ENCODE assay signal across 9 cellular contexts in the genomic region with DNA sequence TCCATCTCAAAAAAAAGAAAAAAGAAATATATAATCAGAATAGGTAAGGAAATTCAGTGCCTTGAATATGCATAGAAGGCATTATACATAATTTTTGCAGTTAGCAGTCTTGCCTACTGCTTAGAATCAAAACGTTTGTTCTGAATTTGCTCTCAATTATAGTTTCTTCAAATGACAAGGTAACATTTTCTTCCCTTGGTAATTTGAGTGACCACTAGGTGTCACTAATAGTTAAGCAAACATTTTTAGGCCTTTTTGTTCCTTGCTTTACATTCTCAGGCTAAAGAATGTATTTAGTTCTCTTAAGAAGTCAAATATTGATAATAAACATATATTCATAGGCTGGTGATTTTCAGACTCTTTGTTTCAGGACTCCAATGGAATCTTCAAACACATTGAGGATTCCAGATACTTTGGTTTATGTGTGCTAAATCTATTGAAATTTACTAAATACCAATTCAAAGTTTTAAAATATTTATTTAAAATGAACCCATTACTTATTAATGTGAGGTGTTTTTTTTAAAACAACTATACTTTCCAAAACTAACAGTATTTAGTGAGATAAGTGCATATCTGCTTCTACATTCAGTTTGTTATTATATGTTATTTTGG. TPM values are rescaled to one million over a fixed set of nuclear protein-coding genes. Genes with fewer than 3 reads are reported as not detected.
DNase-seq lines count a peak whose midpoint lies in the region; TF ChIP-seq lines count a peak whose summit lies in the region.
"Had no signal": no experiment of that assay in that cellular context is flagged by ENCODE, and none has a peak within 500 bp of the region (broad histone marks: within the 10 kb centered on the region; RNA-seq: fewer than 3 reads in every experiment).

No MANE protein-coding gene starts in this region.

- H3K56ac ChIP-seq in mesendoderm (ENCODE audit: low read length), result no peak overlapping the region

- peaks cover 10% of the 10 kb centered on the region for H3K36me3 Mint-ChIP-seq in activated T-helper 1 cell treated with anti-CD3 and anti-CD28 coated beads, Interleukin-12 subunit alpha, Interleukin-12 subunit beta, Interleukin-2, Interleukin-4 antibody, amounts not matched to agents 30 ng/mL and 10 ng/mL and 1 ng/mL, durations not matched to agents 14 hours and 24 hours and 36 hours (ENCODE audit: low read depth)

- H3K4me3 ChIP-seq in AG04449 (ENCODE audit: low read depth, low read length) (no peak overlapping the region), cardiac fibroblast (replicated peaks in 1 of 2; ENCODE audit: low read depth in 2 of 2, low read length in 2 of 2) (no peak overlapping the region), mesendoderm (ENCODE audit: low read length) (no peak overlapping the region)

- H3K9me3 Mint-ChIP-seq in activated T-helper 1 cell treated with anti-CD3 and anti-CD28 coated beads, Interleukin-12 subunit alpha, Interleukin-12 subunit beta, Interleukin-2, Interleukin-4 antibody, amounts not matched to agents 30 ng/mL and 10 ng/mL and 1 ng/mL, durations not matched to agents 14 hours and 24 hours and 36 hours, result no peaks in the 10 kb centered on the region

- no peak overlapping the region for H4K8ac ChIP-seq in mesendoderm (ENCODE audit: low read depth, low read length)

- peak; percentile 21 for DNase-seq in AG04449 (ENCODE audit: low read depth, low spot score)
- peak; percentile 22 for DNase-seq in NCI-H345 treated with DMSO at 0.1 percent for 48 hours (lab: John Stamatoyannopoulos, UW; ENCODE audit: unreplicated experiment)
- DNase-seq in cardiac fibroblast (ENCODE audit: low read depth in 2 of 2), result peak; percentile 74 to 79
- peak; percentile 60 for DNase-seq in mesendoderm
- DNase-seq in C1 segment of cervical spinal cord (lab: John Stamatoyannopoulos, UW), result no peak
- no peak for DNase-seq in mucosa of gallbladder (ENCODE audit: low spot score)
- DNase-seq in activated T-helper 1 cell treated with anti-CD3 and anti-CD28 coated beads, Interleukin-12 subunit alpha, Interleukin-12 subunit beta, Interleukin-2, Interleukin-4 antibody, amounts not matched to agents 30 ng/mL and 10 ng/mL and 1 ng/mL, durations not matched to agents 14 hours and 24 hours and 36 hours (ENCODE audit: low spot score), result no peak

- H3K4me3 Mint-ChIP-seq in activated T-helper 1 cell treated with anti-CD3 and anti-CD28 coated beads, Interleukin-12 subunit alpha, Interleukin-12 subunit beta, Interleukin-2, Interleukin-4 antibody, amounts not matched to agents 30 ng/mL and 10 ng/mL and 1 ng/mL, durations not matched to agents 14 hours and 24 hours and 36 hours, result no peak overlapping the region

- peaks cover 13% of the 10 kb centered on the region for H3K4me1 Mint-ChIP-seq in activated T-helper 1 cell treated with anti-CD3 and anti-CD28 coated beads, Interleukin-12 subunit alpha, Interleukin-12 subunit beta, Interleukin-2, Interleukin-4 antibody, amounts not matched to agents 30 ng/mL and 10 ng/mL and 1 ng/mL, durations not matched to agents 14 hours and 24 hours and 36 hours (ENCODE audit: low read depth)

- peaks cover 2% of the 10 kb centered on the region for H3K36me3 ChIP-seq in mesendoderm (ENCODE audit: control insufficient read depth, insufficient read depth, low read length)

- H2AK5ac ChIP-seq in mesendoderm (ENCODE audit: low read length), result no peak overlapping the region

- H3K18ac ChIP-seq in mesendoderm (ENCODE audit: low read length), result no peak overlapping the region

- H3K23ac ChIP-seq in mesendoderm (ENCODE audit: low read length), result no peak overlapping the region

- H3K9ac ChIP-seq in mesendoderm (ENCODE audit: low read length), result no peak overlapping the region

- H4K5ac ChIP-seq in mesendoderm (ENCODE audit: low read length), result no peak overlapping the region

- no peak overlapping the region for H3K4me2 ChIP-seq in mesendoderm (ENCODE audit: low read length)

- intact Hi-C loops in activated T-helper 1 cell treated with anti-CD3 and anti-CD28 coated beads, Interleukin-12 subunit alpha, Interleukin-12 subunit beta, Interleukin-2, Interleukin-4 antibody, amounts not matched to agents 30 ng/mL and 10 ng/mL and 1 ng/mL, durations not matched to agents 14 hours and 24 hours and 36 hours (cut with micrococcal nuclease), result loop anchor here (1.0 to 5.0 kb wide), 7 partner anchors 68 to 369 kb away; a partner anchor contains a TSS

- no peak overlapping the region for H2BK120ac ChIP-seq in mesendoderm (ENCODE audit: low read depth, low read length)

- no peak overlapping the region for H2BK15ac ChIP-seq in mesendoderm (replicated peaks; ENCODE audit: low read depth)

- CTCF ChIA-PET in AG04449 (lab: Yijun Ruan, JAX), result interaction anchor here (0.7 to 18.1 kb wide), 15 partner anchors 8 to 147 kb away, joined by 3 to 415 read pairs (median 4); no protein-coding TSS in a partner anchor

- H3K27me3 ChIP-seq in mesendoderm (ENCODE audit: insufficient read depth, low read length, poor library complexity), result no peaks in the 10 kb centered on the region

- no peaks in the 10 kb centered on the region for H3K79me1 ChIP-seq in mesendoderm (ENCODE audit: low read length)

- no CpG with 5 or more reads among the region's 1 CpG for WGBS in mesendoderm (ENCODE audit: extremely low coverage, insufficient coverage, low lambda C conversion rate)

- POLR2A ChIA-PET in AG04449 (lab: Yijun Ruan, JAX), result interaction anchor here (0.6 kb wide), 1 partner anchor 201 kb away, joined by 3 read pairs; a partner anchor contains a TSS

- no peak overlapping the region for H3K27ac ChIP-seq in mesendoderm (ENCODE audit: low read depth, low read length)
- H3K27ac ChIP-seq: epithelial cell of prostate had no signal

- H3K4ac ChIP-seq in mesendoderm (ENCODE audit: low read depth, low read length), result no peak overlapping the region

- H3K27me3 Mint-ChIP-seq in activated T-helper 1 cell treated with anti-CD3 and anti-CD28 coated beads, Interleukin-12 subunit alpha, Interleukin-12 subunit beta, Interleukin-2, Interleukin-4 antibody, amounts not matched to agents 30 ng/mL and 10 ng/mL and 1 ng/mL, durations not matched to agents 14 hours and 24 hours and 36 hours (ENCODE audit: insufficient read depth), result no peaks in the 10 kb centered on the region

- H2BK5ac ChIP-seq in mesendoderm (ENCODE audit: low read length), result no peak overlapping the region

- H3K27ac Mint-ChIP-seq in activated T-helper 1 cell treated with anti-CD3 and anti-CD28 coated beads, Interleukin-12 subunit alpha, Interleukin-12 subunit beta, Interleukin-2, Interleukin-4 antibody, amounts not matched to agents 30 ng/mL and 10 ng/mL and 1 ng/mL, durations not matched to agents 14 hours and 24 hours and 36 hours, result no peak overlapping the region

- TF ChIP-seq CTCF in AG04449 (IDR thresholded peaks at IDR 0.05; ENCODE audit: insufficient read depth, low read length, missing control alignments) (peak; percentile 29), GM12874 (IDR thresholded peaks at IDR 0.05; ENCODE audit: insufficient read depth, low read depth, low read length) (peak; percentile 15; the same call in 1 of the 2 replicates), cardiac fibroblast (IDR thresholded peaks at IDR 0.05; ENCODE audit: low read depth, low read length) (peak; percentile 54)

- H3K79me2 ChIP-seq in mesendoderm (ENCODE audit: control insufficient read depth, insufficient read depth, low read length), result no peaks in the 10 kb centered on the region

- no peaks in the 10 kb centered on the region for H3K4me1 ChIP-seq in mesendoderm (ENCODE audit: control insufficient read depth, low read depth, low read length)

RNA-seq across cellular contexts. Expression of a gene that starts 55.0 kb away (rescaled TPM):
- 3.2 TPM for polyA plus RNA-seq in mesendoderm (2013, experiment 1 of 2)
- 3.3 TPM for polyA plus RNA-seq in mesendoderm (2013, experiment 2 of 2)
- total RNA-seq in mucosa of gallbladder, result 10.4 TPM
- 0.26 and 0.61 TPM in 2 replicates for total RNA-seq in activated T-helper 1 cell treated with anti-CD3 and anti-CD28 coated beads, Interleukin-12 subunit alpha, Interleukin-12 subunit beta, Interleukin-2, Interleukin-4 antibody, amounts not matched to agents 30 ng/mL and 10 ng/mL and 1 ng/mL, durations not matched to agents 14 hours and 24 hours and 36 hours

Comparison
In these comparisons a context has a peak if more than half of its experiments do, and no peak if none do; other contexts are left out.
1. DNase-seq: peak in AG04449 (single experiment), NCI-H345 treated with DMSO at 0.1 percent for 48 hours (single experiment), cardiac fibroblast (2 of 2) and mesendoderm (single experiment); none in C1 segment of cervical spinal cord (0 of 14), mucosa of gallbladder (single experiment) and activated T-helper 1 cell treated with anti-CD3 and anti-CD28 coated beads, Interleukin-12 subunit alpha, Interleukin-12 subunit beta, Interleukin-2, Interleukin-4 antibody, amounts not matched to agents 30 ng/mL and 10 ng/mL and 1 ng/mL, durations not matched to agents 14 hours and 24 hours and 36 hours (single experiment).
2. Peak in every context shown above with its lines, with median percentiles within 50 percentile points of each other: CTCF ChIP-seq.